In genomic region chr12:8949525-8950286, GRCh38 we compare ENCODE assay signal across 8 cellular contexts. TPM values are rescaled to one million over a fixed set of nuclear protein-coding genes. Genes with fewer than 3 reads are reported as not detected.
DNase-seq lines count a peak whose midpoint lies in the region; ATAC-seq, FAIRE-seq and TF ChIP-seq lines count a peak whose summit lies in the region.

Gene M6PR (minus strand): TSS chr12:8949645. CDS start chr12:8946404, 3,241 bp downstream.

- peaks cover 39% of the 10 kb centered on the region for H3K79me2 ChIP-seq in keratinocyte (ENCODE audit: control insufficient read depth, insufficient read depth, low read length)

- peak within 1 kb of the TSS; percentile 100 for H2AFZ ChIP-seq in keratinocyte (ENCODE audit: control insufficient read depth, low read length)

- dilution Hi-C loops in keratinocyte (cut with MboI; ENCODE audit: extremely low pct_ligation_motif_present, low sequenced_read_pairs): no loop called here

- H4K20me1 ChIP-seq in keratinocyte (ENCODE audit: control insufficient read depth, extremely low read depth, insufficient read depth, low read length): no peaks in the 10 kb centered on the region

- peak within 1 kb of the TSS; percentile 94 for H3K4me2 ChIP-seq in keratinocyte (ENCODE audit: control insufficient read depth, extremely low read depth, insufficient read depth, low read depth, low read length)

- H3K9me1 ChIP-seq in keratinocyte (ENCODE audit: control insufficient read depth, extremely low read depth, insufficient read depth, low read length): no peaks in the 10 kb centered on the region

- TF ChIP-seq POLR2A in GM19193 (IDR thresholded peaks at IDR 0.05; ENCODE audit: extremely low read depth, insufficient read depth, insufficient read length): peak; percentile 94

- H3K9me3 ChIP-seq in BE2C (no peaks in the 10 kb centered on the region), keratinocyte (ENCODE audit: control insufficient read depth, low read depth, low read length) (no peaks in the 10 kb centered on the region)

- H3K9ac ChIP-seq in keratinocyte (ENCODE audit: control insufficient read depth, extremely low read depth, insufficient read depth, low read length): peak within 1 kb of the TSS; percentile 91

- no peaks in the 10 kb centered on the region for H3K27me3 ChIP-seq in BE2C
- no peaks in the 10 kb centered on the region for H3K27me3 ChIP-seq in keratinocyte (ENCODE audit: control insufficient read depth, extremely low read depth, insufficient read depth, low read length)

- DNase-seq in BE2C (peak; percentile 95), NCI-H510A (lab: John Stamatoyannopoulos, UW) (peak; percentile 95), cerebellum (ENCODE audit: low spot score) (peak; percentile 95), keratinocyte (ENCODE audit: low read depth, low spot score) (peak; percentile 75)
- peak; percentile 80 for DNase-seq in activated CD4-positive, alpha-beta T cell treated with anti-CD3 and anti-CD28 coated beads for 1 hour
- peak; percentile 73 to 74 for DNase-seq in stimulated activated CD4-positive, alpha-beta T cell treated with anti-CD3 and anti-CD28 coated beads, Interleukin-15, amount 100 ng/mL, for 1 hour (ENCODE audit: low read depth in 1 of 2, low spot score in 1 of 2)

- peak within 1 kb of the TSS; percentile 97 for H3K27ac ChIP-seq in keratinocyte (ENCODE audit: control insufficient read depth, insufficient read depth, low read length)

- ATAC-seq in HG03439 (IDR thresholded peaks at IDR 0.05; ENCODE audit: unreplicated experiment): peak; percentile 88

- H3K4me3 ChIP-seq in BE2C (ENCODE audit: low read depth, low read length) (peak within 1 kb of the TSS; percentile 99), keratinocyte (ENCODE audit: control insufficient read depth in 2 of 3, extremely low read depth in 1 of 3, insufficient read depth in 2 of 3, low read depth in 1 of 3, low read length in 3 of 3) (peak within 1 kb of the TSS; percentile 77 to 99 (median 98))

- H3K36me3 ChIP-seq in BE2C (peaks cover 16% of the 10 kb centered on the region), keratinocyte (ENCODE audit: control insufficient read depth in 2 of 2, extremely low read depth in 1 of 2, insufficient read depth in 2 of 2, low read length in 2 of 2) (peaks cover 9 to 10% of the 10 kb centered on the region in 2 experiments)

- no peaks in the 10 kb centered on the region for H3K4me1 ChIP-seq in BE2C
- H3K4me1 ChIP-seq in keratinocyte (ENCODE audit: control insufficient read depth, extremely low read depth, insufficient read depth, low read length): peaks cover 13% of the 10 kb centered on the region

- peak; percentile 51 for TF ChIP-seq CTCF in BE2C (IDR thresholded peaks at IDR 0.05; ENCODE audit: low read depth, low read length)
- TF ChIP-seq CTCF in keratinocyte (optimal IDR thresholded peaks at IDR 0.05 in 1 of 3, IDR thresholded peaks at IDR 0.05 in 1 of 3, conservative IDR thresholded peaks at IDR 0.05 in 1 of 3; ENCODE audit: extremely low read depth in 1 of 3, insufficient read depth in 2 of 3, low read length in 3 of 3): peak; percentile 56 to 86 (median 74)

- peak; percentile 51 for FAIRE-seq in keratinocyte (lab: Jason Lieb, UNC)

RNA-seq across cellular contexts. Expression of gene M6PR, which starts in this region (rescaled TPM):
- polyA plus RNA-seq in BE2C (2012; ENCODE audit: insufficient read depth, insufficient read length, low read depth): 257 TPM
- 60.3 TPM for total RNA-seq in cerebellum
- polyA plus RNA-seq in keratinocyte: 107 to 158 TPM (median 127 TPM) in 3 replicates
- 54.4 TPM for polyA plus RNA-seq in keratinocyte (2011; ENCODE audit: low read depth)
- 69.1 and 88.0 TPM in 2 replicates for polyA plus RNA-seq in keratinocyte (2011; cell fraction: cytosol; rRNA removed)
- polyA plus RNA-seq in keratinocyte (2011; cell fraction: nucleus; rRNA removed): 194 TPM in 2 replicates
- polyA plus RNA-seq in keratinocyte (2012; ENCODE audit: low replicate concordance): 89.3 and 93.7 TPM in 2 replicates
- polyA minus RNA-seq in keratinocyte: 175 to 246 TPM (median 180 TPM) in 3 replicates
- 146 TPM for polyA minus RNA-seq in keratinocyte (2011; cell fraction: cytosol; rRNA and poly(A)+ RNA removed)
- polyA minus RNA-seq in keratinocyte (2011; cell fraction: nucleus; rRNA and poly(A)+ RNA removed): 138 and 158 TPM in 2 replicates

Comparison
In these comparisons a context has a peak if more than half of its experiments do, and no peak if none do; other contexts are left out.
1. Peak in every context shown above with its lines: DNase-seq, ATAC-seq, H3K4me3 ChIP-seq and H3K27ac ChIP-seq.